In genomic region chr11:33770236-33770635, GRCh38 we compare ENCODE assay signal across 1 cellular context.
TF ChIP-seq lines count a peak whose summit lies in the region.

No MANE protein-coding gene starts in this region.

TF ChIP-seq in endothelial cell of umbilical vein, 7 proteins besides CTCF, POLR2A, EP300 and RAD21:
- no peak for TF ChIP-seq MYC (IDR thresholded peaks at IDR 0.05; ENCODE audit: low read depth, low read length)
- no peak for TF ChIP-seq POLR2AphosphoS5 (IDR thresholded peaks at IDR 0.05; ENCODE audit: insufficient read depth, low read depth, low read length)
